ENCODE assay signal across 11 cellular contexts in the genomic region with DNA sequence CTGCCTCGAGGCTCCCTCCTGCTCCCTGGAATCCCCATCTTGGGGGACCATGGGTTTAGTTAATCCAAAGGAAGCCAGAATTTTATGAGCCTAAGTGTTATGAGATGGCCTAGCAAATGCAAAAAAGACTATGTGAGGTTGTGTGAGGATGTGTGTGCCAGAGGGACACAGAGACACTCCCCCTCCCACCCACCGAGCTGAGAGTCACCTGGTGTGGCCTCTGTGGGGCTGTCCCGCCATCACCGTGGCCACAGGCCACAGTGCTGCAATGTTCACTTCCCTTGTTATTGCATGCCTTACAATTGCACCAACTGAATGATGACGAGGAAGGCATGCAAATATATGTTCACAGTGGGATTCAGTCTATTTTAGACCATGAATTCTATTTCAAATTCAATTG. TPM values are rescaled to one million over a fixed set of nuclear protein-coding genes. Genes with fewer than 3 reads are reported as not detected.
DNase-seq lines count a peak whose midpoint lies in the region; ATAC-seq and TF ChIP-seq lines count a peak whose summit lies in the region.
"Had no signal": no experiment of that assay in that cellular context is flagged by ENCODE, and none has a peak within 500 bp of the region (broad histone marks: within the 10 kb centered on the region; RNA-seq: fewer than 3 reads in every experiment).

No MANE protein-coding gene starts in this region.

- intact Hi-C loops in activated CD4-positive, alpha-beta T cell treated with anti-CD3 and anti-CD28 coated beads for 36 hours (cut with DNase I, micrococcal nuclease), result loop anchor here (1.0 to 5.0 kb wide), 3 partner anchors 38 to 301 kb away; no protein-coding TSS in a partner anchor
- intact Hi-C loops in sigmoid colon (cut with DNase I), result loop anchor here (5.0 kb wide), 1 partner anchor 156 kb away; no protein-coding TSS in a partner anchor

- H3K4me3 ChIP-seq in sigmoid colon, result no peak overlapping the region

- DNase-seq in activated CD4-positive, alpha-beta T cell treated with anti-CD3 and anti-CD28 coated beads for 36 hours, result peak; percentile 79
- no peak for DNase-seq in activated CD4-positive, alpha-beta T cell treated with anti-CD3 and anti-CD28 coated beads for 1 hour
- DNase-seq in activated gamma-delta T cell treated with Interleukin-2 at 50 U/mL for 16 hours (peak; percentile 50), amniotic stem cell (lab: John Stamatoyannopoulos, UW) (no peak), sigmoid colon (no peak), COLO829 (ENCODE audit: low spot score) (no peak)
- DNase-seq in stimulated activated CD8-positive, alpha-beta memory T cell treated with anti-CD3 and anti-CD28 coated beads, Interleukin-7, amount 100 ng/mL, for 24 hours (ENCODE audit: low read depth), result peak; percentile 30

- WGBS in sigmoid colon, 2 donors, result 13 to 33% methylated on average over 5 of the region's 5 CpGs

- peaks cover 0 to 6% (median 0%) of the 10 kb centered on the region in 4 donors for H3K4me1 ChIP-seq in sigmoid colon

- peak; percentile 86 for ATAC-seq in activated CD4-positive, alpha-beta T cell treated with anti-CD3 and anti-CD28 coated beads for 36 hours
- peak; percentile 58 for ATAC-seq in HG03064 (IDR thresholded peaks at IDR 0.05; ENCODE audit: low read depth, unreplicated experiment)

- no peak overlapping the region for H3K4me3 Mint-ChIP-seq in activated CD4-positive, alpha-beta T cell treated with anti-CD3 and anti-CD28 coated beads for 36 hours

- H3K9me3 ChIP-seq in sigmoid colon, result no peaks in the 10 kb centered on the region

- peaks cover 23% of the 10 kb centered on the region for H3K4me1 Mint-ChIP-seq in activated CD4-positive, alpha-beta T cell treated with anti-CD3 and anti-CD28 coated beads for 36 hours

- H3K9me3 Mint-ChIP-seq in activated CD4-positive, alpha-beta T cell treated with anti-CD3 and anti-CD28 coated beads for 36 hours (ENCODE audit: low read depth), result no peaks in the 10 kb centered on the region

- H3K36me3 ChIP-seq in sigmoid colon, result no peaks in the 10 kb centered on the region

- CTCF ChIA-PET in activated CD4-positive, alpha-beta T cell treated with anti-CD3 and anti-CD28 coated beads for 36 hours (lab: Charles Lee), result interaction anchor here (0.7 to 3.7 kb wide), 9 partner anchors 8 to 232 kb away, joined by 3 to 26 read pairs (median 5); no protein-coding TSS in a partner anchor

- TF ChIP-seq EP300 in sigmoid colon (IDR thresholded peaks at IDR 0.05), result no peak

- H3K27me3 ChIP-seq in sigmoid colon, result no peaks in the 10 kb centered on the region
- H3K27me3 ChIP-seq: heart right ventricle had no signal

- H3K27me3 Mint-ChIP-seq in activated CD4-positive, alpha-beta T cell treated with anti-CD3 and anti-CD28 coated beads for 36 hours, result peaks cover 2% of the 10 kb centered on the region

- no peak overlapping the region for H3K27ac ChIP-seq in sigmoid colon
- H3K27ac ChIP-seq: heart right ventricle had no signal

- no peak for TF ChIP-seq POLR2A in sigmoid colon (IDR thresholded peaks at IDR 0.05)

- H3K27ac Mint-ChIP-seq in activated CD4-positive, alpha-beta T cell treated with anti-CD3 and anti-CD28 coated beads for 36 hours, result peak overlapping the region; percentile 59

- POLR2A ChIA-PET in activated CD4-positive, alpha-beta T cell treated with anti-CD3 and anti-CD28 coated beads for 36 hours (lab: Charles Lee), result no interaction called here

- no peaks in the 10 kb centered on the region for H3K36me3 Mint-ChIP-seq in activated CD4-positive, alpha-beta T cell treated with anti-CD3 and anti-CD28 coated beads for 36 hours (ENCODE audit: low read depth)

- TF ChIP-seq CTCF in sigmoid colon (IDR thresholded peaks at IDR 0.05), result no peak

RNA-seq across cellular contexts. Expression of gene FGFBP2, which starts 0.6 kb away (rescaled TPM):
- 1 to 10 TPM; 2.5 to 3.2 TPM for total RNA-seq in activated CD4-positive, alpha-beta T cell treated with anti-CD3 and anti-CD28 coated beads for 36 hours
- total RNA-seq in sigmoid colon, result 10 to 100 TPM in 2 of 4 donors, 1 to 10 TPM in 2; 3.8 to 17.1 (median 7.6) TPM
- 1 to 10 TPM; 1.8 to 4.8 (median 2.5) TPM for polyA plus RNA-seq in sigmoid colon
- total RNA-seq: HT1080 had no signal

RNA-seq across cellular contexts. Expression of gene FGFBP1, which starts 25.0 kb away (rescaled TPM):
- not detected for total RNA-seq in activated CD4-positive, alpha-beta T cell treated with anti-CD3 and anti-CD28 coated beads for 36 hours
- total RNA-seq in sigmoid colon, result 1 to 10 TPM in 1 of 4 donors, not detected in 3; 1.4 TPM
- 10 to 100 TPM in 2 of 3 donors, 1 to 10 TPM in 1; 5.4 to 78.7 (median 10.6) TPM for polyA plus RNA-seq in sigmoid colon
- total RNA-seq: activated CD8-positive, alpha-beta memory T cell treated with anti-CD3 and anti-CD28 coated beads for 36 hours; heart right ventricle had no signal

Comparison
In these comparisons a context has a peak if more than half of its experiments do, and no peak if none do; other contexts are left out.
1. DNase-seq: peak in activated CD4-positive, alpha-beta T cell treated with anti-CD3 and anti-CD28 coated beads for 36 hours (single experiment), activated gamma-delta T cell treated with Interleukin-2 at 50 U/mL for 16 hours (single experiment) and stimulated activated CD8-positive, alpha-beta memory T cell treated with anti-CD3 and anti-CD28 coated beads, Interleukin-7, amount 100 ng/mL, for 24 hours (single experiment); none in activated CD4-positive, alpha-beta T cell treated with anti-CD3 and anti-CD28 coated beads for 1 hour (single experiment), amniotic stem cell (single experiment), sigmoid colon (single experiment) and COLO829 (single experiment).